In the genomic region with DNA sequence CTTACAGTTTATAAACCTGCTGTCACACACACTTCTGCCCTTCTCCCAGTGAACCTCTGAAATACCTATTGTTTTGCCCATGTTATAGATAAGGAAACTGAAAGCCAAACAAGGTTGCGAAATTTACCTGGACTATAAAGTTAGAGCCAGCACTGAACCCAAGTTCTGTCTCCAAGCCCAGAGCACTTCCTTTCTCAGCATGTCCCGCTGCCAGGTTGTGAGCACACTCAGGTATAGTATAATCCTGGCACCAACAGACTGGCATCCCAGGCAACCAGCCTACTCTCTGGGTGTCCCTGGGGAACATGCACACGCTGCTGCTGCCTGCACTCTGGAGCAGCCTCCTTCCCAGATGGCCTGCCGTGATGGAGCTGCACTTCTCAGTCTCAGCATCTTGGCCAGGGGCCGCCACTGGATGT, we compare ENCODE assay signal across 23 cellular contexts. TPM values are rescaled to one million over a fixed set of nuclear protein-coding genes. Genes with fewer than 3 reads are reported as not detected.
A peak's percentile ranks its signal among the peaks of the same experiment; 100 is the strongest.
DNase-seq lines count a peak whose midpoint lies in the region; ATAC-seq, FAIRE-seq and TF ChIP-seq lines count a peak whose summit lies in the region.
"Had no signal": no experiment of that assay in that cellular context is flagged by ENCODE, and none has a peak within 500 bp of the region (broad histone marks: within the 10 kb centered on the region; RNA-seq: fewer than 3 reads in every experiment).

No MANE protein-coding gene starts in this region.

- no peak overlapping the region for H3K27ac Mint-ChIP-seq in mesothelial cell of epicardium
- H3K27ac Mint-ChIP-seq: activated CD4-positive, alpha-beta memory T cell treated with anti-CD3 and anti-CD28 coated beads, Interleukin-2, amount 10 ng/mL, durations not matched to agents 7 days and 5 days; CD14-positive monocyte; T-helper 17 cell had no signal

- no peak overlapping the region for H3K4me3 Mint-ChIP-seq in mesothelial cell of epicardium
- H3K4me3 Mint-ChIP-seq: activated CD4-positive, alpha-beta memory T cell treated with anti-CD3 and anti-CD28 coated beads, Interleukin-2, amount 10 ng/mL, durations not matched to agents 7 days and 5 days; activated T-cell treated with anti-CD3 and anti-CD28 coated beads, Interleukin-2, amount 50 U/mL, for 4 hours; CD14-positive monocyte; T-helper 17 cell had no signal

- TF ChIP-seq POLR2A in transverse colon (IDR thresholded peaks at IDR 0.05) = no peak
- no peak for TF ChIP-seq POLR2A in GM12892 (IDR thresholded peaks at IDR 0.05; ENCODE audit: low read depth, low read length)

- H3K27ac ChIP-seq in HUES48 (ENCODE audit: low read depth, low read length) = peak overlapping the region; percentile 78
- H3K27ac ChIP-seq in left lung = peak overlapping the region; percentile 8 to 11
- H3K27ac ChIP-seq in transverse colon = no peak overlapping the region
- H3K27ac ChIP-seq: VCaP had no signal

- H3K27me3 ChIP-seq in HUES48 (ENCODE audit: control insufficient read depth, insufficient read depth, low read length) = no peaks in the 10 kb centered on the region
- H3K27me3 ChIP-seq in left lung = no peaks in the 10 kb centered on the region
- H3K27me3 ChIP-seq in transverse colon = no peaks in the 10 kb centered on the region

- peaks cover 9% of the 10 kb centered on the region for H3K36me3 Mint-ChIP-seq in mesothelial cell of epicardium
- H3K36me3 Mint-ChIP-seq: CD14-positive monocyte had no signal

- 53% methylated on average over 5 of the region's 5 CpGs; no CpG with 5 or more reads in 1 of the 2 donors for WGBS in transverse colon (ENCODE audit: low coverage in 1 of 2), 2 donors

- peaks cover 11% of the 10 kb centered on the region for H3K9me3 Mint-ChIP-seq in mesothelial cell of epicardium

- H3K4me1 Mint-ChIP-seq in mesothelial cell of epicardium = peaks cover 7% of the 10 kb centered on the region
- H3K4me1 Mint-ChIP-seq: activated CD4-positive, alpha-beta memory T cell treated with anti-CD3 and anti-CD28 coated beads, Interleukin-2, amount 10 ng/mL, durations not matched to agents 7 days and 5 days; CD14-positive monocyte; T-helper 17 cell had no signal

- no peaks in the 10 kb centered on the region for H3K27me3 Mint-ChIP-seq in mesothelial cell of epicardium (ENCODE audit: low read depth)
- H3K27me3 Mint-ChIP-seq: progenitor cell of endocrine pancreas had no signal

- TF ChIP-seq CTCF in left lung (IDR thresholded peaks at IDR 0.05) = no peak
- TF ChIP-seq CTCF in transverse colon (IDR thresholded peaks at IDR 0.05) = no peak
- TF ChIP-seq CTCF in mesothelial cell of epicardium (IDR thresholded peaks at IDR 0.05; ENCODE audit: unreplicated experiment) = no peak

- peaks cover 7% of the 10 kb centered on the region for H3K9me3 ChIP-seq in HUES48 (ENCODE audit: control insufficient read depth, insufficient read depth, low read length)
- H3K9me3 ChIP-seq in left lung = peaks cover 0 to 11% of the 10 kb centered on the region in 2 donors
- H3K9me3 ChIP-seq in transverse colon = peaks cover 0 to 12% of the 10 kb centered on the region in 2 donors

- TF ChIP-seq EP300 in transverse colon (IDR thresholded peaks at IDR 0.05; ENCODE audit: low read depth) = no peak

- H3K4me1 ChIP-seq in HUES48 (ENCODE audit: control insufficient read depth, insufficient read depth, low read length) (peaks cover 16% of the 10 kb centered on the region), left lung (peaks cover 6 to 7% of the 10 kb centered on the region in 2 donors), transverse colon (no peaks in the 10 kb centered on the region)

- FAIRE-seq in GM12892 (lab: Jason Lieb, UNC) = no peak
- FAIRE-seq: GM18507, K562 had no signal

- H3K4me3 ChIP-seq in HUES48 (ENCODE audit: low read depth, low read length) = no peak overlapping the region
- no peak overlapping the region for H3K4me3 ChIP-seq in left lung
- H3K4me3 ChIP-seq in transverse colon = no peak overlapping the region
- H3K4me3 ChIP-seq: K562, smooth muscle cell had no signal

- H3K9ac ChIP-seq in HUES48 (ENCODE audit: low read depth, low read length) = no peak overlapping the region

- intact Hi-C loops in left lung (cut with DNase I) = no loop called here
- intact Hi-C loops in transverse colon (cut with DNase I; ENCODE audit: low total_unique reads) = no loop called here

- ATAC-seq in left lung (peak; percentile 60), GM19328 (IDR thresholded peaks at IDR 0.05; ENCODE audit: unreplicated experiment) (no peak)
- ATAC-seq: activated T-cell treated with anti-CD3 and anti-CD28 coated beads, Interleukin-2, amount 50 U/mL, for 4 hours; K562; T-helper 17 cell had no signal

- in situ Hi-C loops in transverse colon (cut with MboI; ENCODE audit: low pct_ligation_motif_present in 1 of 4, low pct_unique_long_range_greater_than_20kb in 1 of 4, low sequenced_read_pairs in 3 of 4) = no loop called here

- no peaks in the 10 kb centered on the region; the same call in 1 of the 2 replicates for H3K36me3 ChIP-seq in HUES48 (ENCODE audit: control insufficient read depth, insufficient read depth, low read length)
- H3K36me3 ChIP-seq in left lung = no peaks in the 10 kb centered on the region
- no peaks in the 10 kb centered on the region for H3K36me3 ChIP-seq in transverse colon

- DNase-seq in NCI-H524 treated with DMSO at 0.1 percent for 48 hours (lab: John Stamatoyannopoulos, UW) (peak; percentile 70), left lung (no peak), transverse colon (peak; percentile 16), GM12892 (ENCODE audit: insufficient read length) (no peak), mesothelial cell of epicardium (ENCODE audit: low spot score in 2 of 2, unreplicated experiment in 2 of 2) (no peak)
- DNase-seq: activated CD4-positive, alpha-beta memory T cell treated with anti-CD3 and anti-CD28 coated beads, Interleukin-2, amount 10 ng/mL, durations not matched to agents 7 days and 5 days; activated naive CD4-positive, alpha-beta T cell treated with anti-CD3 and anti-CD28 coated beads, Interleukin-2, amount 50 U/mL, for 16 hours; activated T-cell treated with anti-CD3 and anti-CD28 coated beads, Interleukin-2, amount 50 U/mL, for 4 hours; cortex of kidney; DND-41; H7; islet precursor cell; SHP77; stimulated activated CD4-positive, alpha-beta T cell treated with anti-CD3 and anti-CD28 coated beads, Interleukin-4, amount 100 ng/mL, for 24 hours; T-helper 17 cell had no signal

RNA-seq across cellular contexts. Expression of a gene that starts 45.1 kb away (rescaled TPM):
- total RNA-seq in left lung (10 to 100 TPM in 1 of 2 donors, 1 to 10 TPM in 1; 2.3 to 10.1 TPM), transverse colon (1 to 10 TPM in 2 of 4 donors, under 1 TPM in 2; 0.79 to 2.6 (median 1.1) TPM), mesothelial cell of epicardium (0.80 to 1.2 TPM (median 0.94 TPM) in 3 replicates)
- not detected for polyA plus RNA-seq in GM12892 (2012; ENCODE audit: missing spikeins)
- total RNA-seq: activated CD4-positive, alpha-beta memory T cell treated with anti-CD3 and anti-CD28 coated beads, Interleukin-2, amount 10 ng/mL, durations not matched to agents 7 days and 5 days; T-helper 17 cell had no signal
- polyA plus RNA-seq: CD14-positive monocyte had no signal

Comparison
In these comparisons a context has a peak if more than half of its experiments do, and no peak if none do; other contexts are left out.
1. H3K27ac ChIP-seq: peak in HUES48 (single experiment) and left lung (2 of 2); none in transverse colon (0 of 4).
2. DNase-seq: peak in NCI-H524 treated with DMSO at 0.1 percent for 48 hours (single experiment) and transverse colon (single experiment); none in left lung (0 of 2), GM12892 (single experiment) and mesothelial cell of epicardium (0 of 2).